In the genomic region with DNA sequence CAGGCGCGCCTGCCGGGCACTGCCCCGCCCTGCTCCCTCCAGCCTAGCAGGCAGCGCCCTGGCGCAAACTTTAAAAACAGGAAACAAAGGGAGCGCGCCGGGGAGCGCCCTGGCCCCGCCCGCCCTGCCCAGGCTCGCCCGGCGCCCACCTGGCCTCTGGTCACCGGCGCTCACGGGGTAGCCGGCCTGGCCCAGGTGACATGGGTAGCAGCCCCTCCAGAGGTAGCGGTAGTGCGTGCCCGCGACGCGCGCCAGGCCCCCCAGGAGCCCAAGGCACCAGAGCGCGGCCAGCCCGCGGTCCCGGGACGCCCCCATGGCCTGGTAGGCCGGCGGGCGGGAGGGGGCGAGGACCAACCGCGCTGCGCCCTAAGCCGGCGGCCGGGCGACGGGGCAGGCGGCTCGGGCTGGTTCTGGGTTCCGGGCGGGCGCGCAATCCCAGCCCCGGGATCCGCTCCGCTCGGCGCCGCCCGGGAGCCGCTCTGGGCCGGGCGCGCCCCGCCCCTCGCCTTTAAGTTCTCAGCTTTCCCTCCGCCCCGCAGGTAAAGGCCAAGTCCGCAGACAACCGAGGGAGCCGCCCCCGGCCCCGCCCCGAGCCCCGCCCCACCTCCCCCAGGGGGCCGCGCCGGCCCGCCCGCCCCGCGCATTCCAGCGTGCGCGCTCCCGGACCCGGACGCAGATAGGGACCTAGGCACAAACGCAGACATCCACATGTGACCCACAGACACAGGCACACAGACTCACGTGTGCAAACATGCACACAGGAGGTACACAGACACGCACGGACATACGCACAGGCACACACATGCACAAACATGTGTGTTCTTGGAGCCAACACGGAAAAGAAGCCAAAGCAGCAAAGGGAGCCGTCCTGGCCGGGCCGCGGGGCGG, we compare ENCODE assay signal across 8 cellular contexts.
DNase-seq lines count a peak whose midpoint lies in the region.

No MANE protein-coding gene starts in this region.

- H3K27me3 ChIP-seq in CD8-positive, alpha-beta memory T cell (ENCODE audit: insufficient read depth, low read length, poor library complexity, severe bottlenecking), result no peaks in the 10 kb centered on the region

- no peaks in the 10 kb centered on the region for H3K9me3 ChIP-seq in CD8-positive, alpha-beta memory T cell (ENCODE audit: low read length)

- peak overlapping the region in 7 of 8 donors; percentile 68 to 98 (median 97) for H3K27ac Mint-ChIP-seq in CD8-positive, alpha-beta memory T cell

- no peak overlapping the region for H3K27ac ChIP-seq in CD8-positive, alpha-beta memory T cell (ENCODE audit: low read depth, low read length)

- peaks cover 4 to 33% (median 4%) of the 10 kb centered on the region in 3 donors for H3K4me1 Mint-ChIP-seq in CD8-positive, alpha-beta memory T cell

- CTCF ChIA-PET in CD8-positive, alpha-beta memory T cell (lab: Charles Lee), result interaction anchor here (1.0 to 1.7 kb wide), 4 partner anchors 13 to 91 kb away, joined by 3 to 9 read pairs (median 4); no protein-coding TSS in a partner anchor

- peaks cover 0 to 1% of the 10 kb centered on the region in 2 donors for H3K27me3 Mint-ChIP-seq in CD8-positive, alpha-beta memory T cell

- no peaks in the 10 kb centered on the region for H3K9me3 Mint-ChIP-seq in CD8-positive, alpha-beta memory T cell

- peaks cover 11% of the 10 kb centered on the region for H3K4me1 ChIP-seq in CD8-positive, alpha-beta memory T cell (ENCODE audit: insufficient read depth, low read length)

- H3K36me3 Mint-ChIP-seq in CD8-positive, alpha-beta memory T cell, result peaks cover 0 to 1% (median 0%) of the 10 kb centered on the region in 3 donors

- peak; percentile 48 to 87 (median 75) for DNase-seq in CD8-positive, alpha-beta memory T cell
- DNase-seq in NCI-H1048 (lab: John Stamatoyannopoulos, UW) (peak; percentile 80), cerebellum (ENCODE audit: low spot score) (peak; percentile 76), left kidney (ENCODE audit: low read depth, low spot score) (peak; percentile 95), HCEC 1CT (no peak), NCI-H524 treated with DMSO at 0.1 percent for 48 hours (lab: John Stamatoyannopoulos, UW) (no peak)
- DNase-seq in activated CD4-positive, alpha-beta T cell treated with anti-CD3 and anti-CD28 coated beads for 1 hour, result peak; percentile 68
- DNase-seq in stimulated activated CD4-positive, alpha-beta T cell treated with anti-CD3 and anti-CD28 coated beads, Interleukin-2, amount 100 ng/mL, for 4 hours (ENCODE audit: low read depth), result peak; percentile 59

- H3K4me3 Mint-ChIP-seq in CD8-positive, alpha-beta memory T cell, result peak overlapping the region; percentile 81 to 90 (median 84)

- H3K36me3 ChIP-seq in CD8-positive, alpha-beta memory T cell (ENCODE audit: insufficient read depth, low read length), result no peaks in the 10 kb centered on the region

- H3K4me3 ChIP-seq in CD8-positive, alpha-beta memory T cell (ENCODE audit: low read length), result peak overlapping the region; percentile 71

- POLR2A ChIA-PET in CD8-positive, alpha-beta memory T cell (lab: Charles Lee), result interaction anchor here (1.0 kb wide), 3 partner anchors 14 to 94 kb away, joined by 3 read pairs; no protein-coding TSS in a partner anchor

Comparison
In these comparisons a context has a peak if more than half of its experiments do, and no peak if none do; other contexts are left out.
1. DNase-seq: peak in CD8-positive, alpha-beta memory T cell (5 of 5), NCI-H1048 (single experiment), activated CD4-positive, alpha-beta T cell treated with anti-CD3 and anti-CD28 coated beads for 1 hour (single experiment), cerebellum (single experiment), left kidney (single experiment) and stimulated activated CD4-positive, alpha-beta T cell treated with anti-CD3 and anti-CD28 coated beads, Interleukin-2, amount 100 ng/mL, for 4 hours (single experiment); none in HCEC 1CT (single experiment) and NCI-H524 treated with DMSO at 0.1 percent for 48 hours (single experiment).